ENCODE assay signal across 8 cellular contexts in the genomic region with DNA sequence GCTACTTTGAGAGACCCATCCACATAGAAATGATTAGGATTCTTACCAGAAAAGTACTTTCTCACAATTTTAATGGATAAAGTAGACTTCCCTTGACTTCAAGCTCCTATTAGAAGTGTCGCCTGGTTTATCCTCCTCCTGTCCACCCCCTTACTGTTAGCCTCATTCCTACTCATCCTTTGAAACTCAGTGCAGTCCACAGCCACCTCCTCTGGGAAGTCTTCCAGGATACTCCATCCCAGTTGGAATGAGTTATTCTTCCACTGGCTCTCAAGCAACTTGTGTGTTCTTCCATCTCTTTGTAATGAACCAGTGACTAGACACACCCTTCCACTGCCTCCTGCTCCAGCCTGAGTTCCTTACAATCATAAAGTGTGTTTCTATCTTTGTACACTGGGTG.
"Had no signal": no experiment of that assay in that cellular context is flagged by ENCODE, and none has a peak within 500 bp of the region (broad histone marks: within the 10 kb centered on the region; RNA-seq: fewer than 3 reads in every experiment).

No MANE protein-coding gene starts in this region.

- DNase-seq: GM23248, GOT3, H9, HCEC 1CT, KG1 had no signal

- ATAC-seq: HepG2 had no signal

- H3K4me3 ChIP-seq: GM23248 had no signal

- H3K27ac ChIP-seq: GM23248 had no signal

- H2AFZ ChIP-seq: GM23248 had no signal

- H3K9ac ChIP-seq: GM23248 had no signal

- FAIRE-seq: H54, HepG2, HTR-8/SVneo had no signal
